ENCODE assay signal across 29 cellular contexts in genomic region chr20:36308986-36309385, GRCh38. TPM values are rescaled to one million over a fixed set of nuclear protein-coding genes. Genes with fewer than 3 reads are reported as not detected.
DNase-seq lines count a peak whose midpoint lies in the region; ATAC-seq and TF ChIP-seq lines count a peak whose summit lies in the region.
"Had no signal": no experiment of that assay in that cellular context is flagged by ENCODE, and none has a peak within 500 bp of the region (broad histone marks: within the 10 kb centered on the region; RNA-seq: fewer than 3 reads in every experiment).

No MANE protein-coding gene starts in this region.

- 58 to 67% (median 62%) methylated on average over 12 of the region's 12 CpGs for WGBS in spleen, 5 donors

- H3K27ac Mint-ChIP-seq in memory B cell: no peak overlapping the region
- no peak overlapping the region for H3K27ac Mint-ChIP-seq in osteocyte (ENCODE audit: unreplicated experiment)
- H3K27ac Mint-ChIP-seq: CD4-positive, alpha-beta memory T cell had no signal

- DNase-seq in right atrium auricular region (ENCODE audit: low spot score): peak; percentile 7
- DNase-seq in left ventricle myocardium inferior: no peak
- no peak for DNase-seq in memory B cell (ENCODE audit: low spot score in 2 of 2)
- DNase-seq in osteocyte (ENCODE audit: extremely low spot score, unreplicated experiment): peak; percentile 64
- no peak for DNase-seq in DMS153 (lab: John Stamatoyannopoulos, UW)
- DNase-seq in stimulated activated CD4-positive, alpha-beta T cell treated with anti-CD3 and anti-CD28 coated beads, Interleukin-12 subunit alpha, Interleukin-12 subunit beta, amount 100 ng/mL, for 4 hours: no peak
- no peak for DNase-seq in spleen
- DNase-seq: AML-193; CD4-positive, alpha-beta memory T cell; COR-L47; DMS79; EL; GDM1; GM23248; IMR-90; KG1; MG63; NCI-H1105 treated with DMSO at 0.1 percent for 48 hours; NCI-H146; NCI-H1930; NCI-H2107; NCI-H446; NCI-H524 treated with DMSO at 0.1 percent for 48 hours; NCI-H774; PC-3 had no signal

- peaks cover 5 to 25% of the 10 kb centered on the region in 2 donors for H3K27me3 ChIP-seq in right atrium auricular region
- H3K27me3 ChIP-seq in left ventricle myocardium inferior (ENCODE audit: low read depth): peaks cover 100% of the 10 kb centered on the region
- peaks cover 5 to 100% (median 48%) of the 10 kb centered on the region in 7 donors for H3K27me3 ChIP-seq in spleen (replicated peaks in 1 of 7)

- no peaks in the 10 kb centered on the region for H3K36me3 Mint-ChIP-seq in memory B cell
- no peaks in the 10 kb centered on the region for H3K36me3 Mint-ChIP-seq in osteocyte (ENCODE audit: unreplicated experiment)
- H3K36me3 Mint-ChIP-seq: CD4-positive, alpha-beta memory T cell had no signal

- H3K4me3 ChIP-seq in right atrium auricular region (no peak overlapping the region), left ventricle myocardium inferior (no peak overlapping the region), spleen (no peak overlapping the region)
- H3K4me3 ChIP-seq: A549; BLaER1 treated with 17β-estradiol and CSF1 and Interleukin-3, amounts not matched to agents 10 nM and 100 nM; GM12878; GM23248; HAP-1; MG63 had no signal

- H3K9me3 Mint-ChIP-seq in memory B cell (no peaks in the 10 kb centered on the region), osteocyte (ENCODE audit: unreplicated experiment) (no peaks in the 10 kb centered on the region)

- no peak for ATAC-seq in memory B cell (ENCODE audit: low read depth)
- ATAC-seq: A549, GM12878, PC-3 had no signal

- intact Hi-C loops in left ventricle myocardium inferior (cut with micrococcal nuclease) (no loop called here), spleen (cut with DNase I; ENCODE audit: low total_unique reads) (no loop called here)

- H3K36me3 ChIP-seq in right atrium auricular region (no peaks in the 10 kb centered on the region), left ventricle myocardium inferior (no peaks in the 10 kb centered on the region), spleen (no peaks in the 10 kb centered on the region)
- H3K36me3 ChIP-seq: BLaER1 treated with 17β-estradiol and CSF1 and Interleukin-3, amounts not matched to agents 10 nM and 100 nM; HAP-1; MG63 had no signal

- H3K4me1 Mint-ChIP-seq in memory B cell (peaks cover 4% of the 10 kb centered on the region), osteocyte (ENCODE audit: unreplicated experiment) (peaks cover 7% of the 10 kb centered on the region)

- no peak overlapping the region for H3K27ac ChIP-seq in right atrium auricular region
- H3K27ac ChIP-seq in left ventricle myocardium inferior (replicated peaks): no peak overlapping the region
- H3K27ac ChIP-seq in spleen: no peak overlapping the region
- H3K27ac ChIP-seq: A549; BLaER1 treated with 17β-estradiol and CSF1 and Interleukin-3, amounts not matched to agents 10 nM and 100 nM; GM23248 had no signal

- H3K4me1 ChIP-seq in right atrium auricular region (peaks cover 0 to 15% of the 10 kb centered on the region in 2 donors), left ventricle myocardium inferior (peaks cover 13% of the 10 kb centered on the region), spleen (peaks cover 7 to 20% (median 16%) of the 10 kb centered on the region in 6 donors)
- H3K4me1 ChIP-seq: HAP-1 had no signal

- H3K27me3 Mint-ChIP-seq in memory B cell: peaks cover 38% of the 10 kb centered on the region
- peaks cover 64% of the 10 kb centered on the region for H3K27me3 Mint-ChIP-seq in osteocyte (ENCODE audit: unreplicated experiment)

- TF ChIP-seq POLR2A in spleen (IDR thresholded peaks at IDR 0.05): no peak

- TF ChIP-seq CTCF in right atrium auricular region (IDR thresholded peaks at IDR 0.05) (no peak), left ventricle myocardium inferior (IDR thresholded peaks at IDR 0.05; ENCODE audit: borderline replicate concordance) (no peak), osteocyte (IDR thresholded peaks at IDR 0.05) (no peak), spleen (IDR thresholded peaks at IDR 0.05 in 8 of 11, conservative IDR thresholded peaks at IDR 0.05 in 3 of 11) (no peak)

- H3K4me3 Mint-ChIP-seq in memory B cell (peak overlapping the region; percentile 39), osteocyte (ENCODE audit: unreplicated experiment) (no peak overlapping the region)

- H3K9me3 ChIP-seq in right atrium auricular region: no peaks in the 10 kb centered on the region
- H3K9me3 ChIP-seq in left ventricle myocardium inferior (replicated peaks): no peaks in the 10 kb centered on the region
- no peaks in the 10 kb centered on the region for H3K9me3 ChIP-seq in spleen
- H3K9me3 ChIP-seq: A549; BLaER1 treated with 17β-estradiol and CSF1 and Interleukin-3, amounts not matched to agents 10 nM and 100 nM; HAP-1; MG63 had no signal

RNA-seq across cellular contexts. Expression of gene DLGAP4, which starts 2.8 kb away (rescaled TPM):
- total RNA-seq in right atrium auricular region: 10 to 100 TPM; 30.0 to 50.2 TPM
- total RNA-seq in left ventricle myocardium inferior: 51.7 TPM
- 125 and 134 TPM in 2 replicates for total RNA-seq in osteocyte
- total RNA-seq in spleen: 10 to 100 TPM; 44.5 to 60.9 (median 47.7) TPM
- polyA plus RNA-seq in spleen: 10 to 100 TPM; 12.0 to 28.4 (median 23.7) TPM

Comparison
In these comparisons a context has a peak if more than half of its experiments do, and no peak if none do; other contexts are left out.
1. DNase-seq: peak in right atrium auricular region (single experiment) and osteocyte (single experiment); none in left ventricle myocardium inferior (single experiment), memory B cell (0 of 2), DMS153 (single experiment), stimulated activated CD4-positive, alpha-beta T cell treated with anti-CD3 and anti-CD28 coated beads, Interleukin-12 subunit alpha, Interleukin-12 subunit beta, amount 100 ng/mL, for 4 hours (single experiment) and spleen (single experiment).